17 cellular contexts compared by ENCODE assay signal in the genomic region with DNA sequence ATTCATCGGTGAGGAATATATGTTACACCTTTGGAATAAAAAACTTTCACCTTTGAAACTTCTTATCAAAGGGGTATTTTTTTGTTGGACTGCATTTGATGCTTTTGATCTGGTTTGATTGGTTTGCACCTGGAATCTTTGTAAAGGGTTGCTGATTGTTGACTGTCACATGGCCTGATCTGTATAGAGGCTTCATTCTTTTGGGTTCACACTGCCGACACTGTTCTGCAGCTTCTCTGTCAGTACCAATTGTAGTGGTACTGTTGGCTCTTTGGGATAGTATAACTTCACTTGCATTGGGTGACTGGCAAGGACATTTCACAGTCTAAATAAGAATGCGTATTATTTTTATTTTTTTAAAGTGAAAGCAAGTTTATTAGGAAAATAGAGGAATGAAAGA.
"Had no signal": no experiment of that assay in that cellular context is flagged by ENCODE, and none has a peak within 500 bp of the region (broad histone marks: within the 10 kb centered on the region; RNA-seq: fewer than 3 reads in every experiment).

No MANE protein-coding gene starts in this region.

- H3K27me3 Mint-ChIP-seq: activated T-helper 17 cell treated with anti-CD3 and anti-CD28 coated beads, Interleukin-2, amount 50 U/mL, for 72 hours had no signal

- H3K4me3 Mint-ChIP-seq: activated naive CD8-positive, alpha-beta T cell; activated T-cell treated with anti-CD3 and anti-CD28 coated beads, Interleukin-2, amount 50 U/mL, for 24 hours; activated T-helper 17 cell treated with anti-CD3 and anti-CD28 coated beads, Interleukin-2, amount 50 U/mL, for 72 hours; central memory CD8-positive, alpha-beta T cell; natural killer cell had no signal

- H3K27ac Mint-ChIP-seq: activated naive CD8-positive, alpha-beta T cell; activated T-cell treated with anti-CD3 and anti-CD28 coated beads, Interleukin-2, amount 50 U/mL, for 24 hours; activated T-helper 17 cell treated with anti-CD3 and anti-CD28 coated beads, Interleukin-2, amount 50 U/mL, for 72 hours; natural killer cell had no signal

- H3K4me1 Mint-ChIP-seq: activated T-helper 17 cell treated with anti-CD3 and anti-CD28 coated beads, Interleukin-2, amount 50 U/mL, for 72 hours; central memory CD8-positive, alpha-beta T cell; natural killer cell had no signal

- ATAC-seq: activated T-helper 17 cell treated with anti-CD3 and anti-CD28 coated beads, Interleukin-2, amount 50 U/mL, for 72 hours; gastrocnemius medialis; heart left ventricle; left lobe of liver; natural killer cell had no signal

- DNase-seq: activated CD4-positive, alpha-beta T cell treated with anti-CD3 and anti-CD28 coated beads for 1 hour; activated T-cell treated with anti-CD3 and anti-CD28 coated beads, Interleukin-2, amount 50 U/mL, for 24 hours; adrenal gland; colonic mucosa; gastrocnemius medialis; heart left ventricle; natural killer cell; spleen; stimulated activated CD4-positive, alpha-beta T cell treated with anti-CD3 and anti-CD28 coated beads, Interleukin-4, amount 100 ng/mL, for 1 hour; stimulated activated naive CD4-positive, alpha-beta T cell treated with Interleukin-2 at 50 U/mL for 16 hours; T-helper 1 cell; tibial artery; WERI-Rb-1 had no signal

- H3K9me3 Mint-ChIP-seq: activated T-helper 17 cell treated with anti-CD3 and anti-CD28 coated beads, Interleukin-2, amount 50 U/mL, for 72 hours; central memory CD8-positive, alpha-beta T cell had no signal
